12 cellular contexts compared by ENCODE assay signal in genomic region chr2:73075477-73076373, GRCh38. TPM values are rescaled to one million over a fixed set of nuclear protein-coding genes. Genes with fewer than 3 reads are reported as not detected.
DNase-seq lines count a peak whose midpoint lies in the region; ATAC-seq and TF ChIP-seq lines count a peak whose summit lies in the region.
"Had no signal": no experiment of that assay in that cellular context is flagged by ENCODE, and none has a peak within 500 bp of the region (broad histone marks: within the 10 kb centered on the region; RNA-seq: fewer than 3 reads in every experiment).

No MANE protein-coding gene starts in this region.

- no peaks in the 10 kb centered on the region for H3K36me3 Mint-ChIP-seq in natural killer cell
- no peaks in the 10 kb centered on the region for H3K36me3 Mint-ChIP-seq in activated CD4-positive, alpha-beta T cell treated with anti-CD3 and anti-CD28 coated beads, Interleukin-2, amount 10 ng/mL, durations not matched to agents 24 days and 14 days (ENCODE audit: low read depth)

- no peak overlapping the region for H3K27ac Mint-ChIP-seq in natural killer cell
- no peak overlapping the region for H3K27ac Mint-ChIP-seq in activated CD4-positive, alpha-beta T cell treated with anti-CD3 and anti-CD28 coated beads, Interleukin-2, amount 10 ng/mL, durations not matched to agents 24 days and 14 days

- peaks cover 20% of the 10 kb centered on the region for H3K4me1 ChIP-seq in left ventricle myocardium inferior

- no peaks in the 10 kb centered on the region for H3K9me3 ChIP-seq in left ventricle myocardium inferior (replicated peaks)

- no peaks in the 10 kb centered on the region for H3K27me3 ChIP-seq in left ventricle myocardium inferior (ENCODE audit: low read depth)

- DNase-seq in ELF-1 (ENCODE audit: low read depth, low spot score) (peak; percentile 30), amygdala (lab: John Stamatoyannopoulos, UW) (peak in 36 of 56 donors; percentile 17 to 85 (median 46)), left ventricle myocardium inferior (peak; percentile 54), posterior vena cava (ENCODE audit: low spot score) (peak; percentile 85), natural killer cell (no peak), HUDEP-2 (lab: John Stamatoyannopoulos, UW; ENCODE audit: unreplicated experiment in 76 of 76) (no peak), D341Med (ENCODE audit: low spot score) (no peak)
- no peak for DNase-seq in activated CD4-positive, alpha-beta T cell treated with anti-CD3 and anti-CD28 coated beads, Interleukin-2, amount 10 ng/mL, durations not matched to agents 24 days and 14 days
- DNase-seq: activated naive CD4-positive, alpha-beta T cell; DMS153; naive thymus-derived CD8-positive, alpha-beta T cell had no signal

- H3K4me3 Mint-ChIP-seq in natural killer cell = no peak overlapping the region
- no peak overlapping the region for H3K4me3 Mint-ChIP-seq in activated CD4-positive, alpha-beta T cell treated with anti-CD3 and anti-CD28 coated beads, Interleukin-2, amount 10 ng/mL, durations not matched to agents 24 days and 14 days

- H3K4me3 ChIP-seq in left ventricle myocardium inferior = no peak overlapping the region

- H3K27me3 Mint-ChIP-seq in natural killer cell (ENCODE audit: low read depth in 2 of 2) = peaks cover 0 to 20% of the 10 kb centered on the region in 2 donors
- no peaks in the 10 kb centered on the region for H3K27me3 Mint-ChIP-seq in activated CD4-positive, alpha-beta T cell treated with anti-CD3 and anti-CD28 coated beads, Interleukin-2, amount 10 ng/mL, durations not matched to agents 24 days and 14 days
- H3K27me3 Mint-ChIP-seq: naive thymus-derived CD8-positive, alpha-beta T cell had no signal

- H3K27ac ChIP-seq in left ventricle myocardium inferior (replicated peaks) = peak overlapping the region; percentile 33
- H3K27ac ChIP-seq: HL-60 had no signal

- no peak for TF ChIP-seq CTCF in left ventricle myocardium inferior (IDR thresholded peaks at IDR 0.05; ENCODE audit: borderline replicate concordance)
- TF ChIP-seq CTCF in natural killer cell (IDR thresholded peaks at IDR 0.05) = no peak

- intact Hi-C loops in left ventricle myocardium inferior (cut with micrococcal nuclease) (no loop called here), posterior vena cava (cut with DNase I) (no loop called here), natural killer cell (cut with micrococcal nuclease) (no loop called here)
- intact Hi-C loops in activated CD4-positive, alpha-beta T cell treated with anti-CD3 and anti-CD28 coated beads, Interleukin-2, amount 10 ng/mL, durations not matched to agents 24 days and 14 days (cut with micrococcal nuclease) = no loop called here

- H3K4me1 Mint-ChIP-seq in natural killer cell = peaks cover 9 to 16% of the 10 kb centered on the region in 2 donors
- H3K4me1 Mint-ChIP-seq in activated CD4-positive, alpha-beta T cell treated with anti-CD3 and anti-CD28 coated beads, Interleukin-2, amount 10 ng/mL, durations not matched to agents 24 days and 14 days = peaks cover 6% of the 10 kb centered on the region

- no peaks in the 10 kb centered on the region for H3K9me3 Mint-ChIP-seq in natural killer cell
- H3K9me3 Mint-ChIP-seq in activated CD4-positive, alpha-beta T cell treated with anti-CD3 and anti-CD28 coated beads, Interleukin-2, amount 10 ng/mL, durations not matched to agents 24 days and 14 days = no peaks in the 10 kb centered on the region
- H3K9me3 Mint-ChIP-seq: naive thymus-derived CD8-positive, alpha-beta T cell had no signal

- H3K36me3 ChIP-seq in left ventricle myocardium inferior = peaks cover 25% of the 10 kb centered on the region

- ATAC-seq in natural killer cell = no peak
- ATAC-seq: naive thymus-derived CD8-positive, alpha-beta T cell had no signal

RNA-seq across cellular contexts. Expression of gene SFXN5, which starts 4.2 kb away (rescaled TPM):
- total RNA-seq in left ventricle myocardium inferior = 9.9 TPM
- total RNA-seq in posterior vena cava = 10 to 100 TPM; 10.3 to 10.9 TPM
- total RNA-seq in natural killer cell = 10 to 100 TPM; 15.3 to 22.3 (median 19.8) TPM
- 11.6 and 14.1 TPM in 2 replicates for total RNA-seq in activated CD4-positive, alpha-beta T cell treated with anti-CD3 and anti-CD28 coated beads, Interleukin-2, amount 10 ng/mL, durations not matched to agents 24 days and 14 days

RNA-seq across cellular contexts. Expression of gene RAB11FIP5, which starts 37.0 kb away (rescaled TPM):
- 21.8 TPM for total RNA-seq in left ventricle myocardium inferior
- 10 to 100 TPM; 29.3 to 39.2 TPM for total RNA-seq in posterior vena cava
- total RNA-seq in natural killer cell = 10 to 100 TPM in 2 of 3 donors, 1 to 10 TPM in 1; 4.9 to 15.9 (median 11.2) TPM
- 13.4 and 13.8 TPM in 2 replicates for total RNA-seq in activated CD4-positive, alpha-beta T cell treated with anti-CD3 and anti-CD28 coated beads, Interleukin-2, amount 10 ng/mL, durations not matched to agents 24 days and 14 days

Comparison
In these comparisons a context has a peak if more than half of its experiments do, and no peak if none do; other contexts are left out.
1. DNase-seq: peak in ELF-1 (single experiment), amygdala (36 of 56), left ventricle myocardium inferior (single experiment) and posterior vena cava (single experiment); none in natural killer cell (single experiment), HUDEP-2 (0 of 76), D341Med (single experiment) and activated CD4-positive, alpha-beta T cell treated with anti-CD3 and anti-CD28 coated beads, Interleukin-2, amount 10 ng/mL, durations not matched to agents 24 days and 14 days (single experiment).